Comparison of ENCODE assay signal across 27 cellular contexts in genomic region chr20:53334861-53335260, GRCh38.
"Had no signal": no experiment of that assay in that cellular context is flagged by ENCODE, and none has a peak within 500 bp of the region (broad histone marks: within the 10 kb centered on the region; RNA-seq: fewer than 3 reads in every experiment).

No MANE protein-coding gene starts in this region.

- H3K27ac ChIP-seq: stomach, suprapubic skin, testis, thoracic aorta, thyroid gland, tibial artery, tibial nerve, transverse colon, upper lobe of left lung, upper lobe of right lung, uterus, vagina had no signal

- H3K4me3 Mint-ChIP-seq: stimulated activated effector memory CD8-positive, alpha-beta T cell treated with anti-CD3 and anti-CD28 coated beads, Interleukin-12 subunit alpha, Interleukin-12 subunit beta, amount 100 ng/mL, for 72 hours; stimulated activated memory B cell treated with anti-CD40 and anti-IgM and Interleukin-4, amounts not matched to agents 10 μg/mL and 1 μg/mL and 100 μg/mL, for 72 hours; stimulated activated naive B cell treated with anti-CD40 and anti-IgM and Interleukin-4, amounts not matched to agents 10 μg/mL and 1 μg/mL and 100 μg/mL, for 72 hours; stimulated activated naive CD8-positive, alpha-beta T cell treated with anti-CD3 and anti-CD28 coated beads, Interleukin-15, amount 100 ng/mL, for 72 hours; stimulated activated naive CD8-positive, alpha-beta T cell treated with anti-CD3 and anti-CD28 coated beads, Interleukin-15, Interleukin-2, amounts not matched to agents 100 ng/mL and 50 ng/mL, for 24 hours; type B pancreatic cell had no signal

- H3K4me3 ChIP-seq: stomach, suprapubic skin, testis, thoracic aorta, thyroid gland, tibial artery, tibial nerve, transverse colon, upper lobe of left lung, upper lobe of right lung, uterus, vagina had no signal

- ATAC-seq: stimulated activated effector memory CD8-positive, alpha-beta T cell treated with anti-CD3 and anti-CD28 coated beads, Interleukin-12 subunit alpha, Interleukin-12 subunit beta, amount 100 ng/mL, for 72 hours; stimulated activated memory B cell treated with anti-CD40 and anti-IgM and Interleukin-4, amounts not matched to agents 10 μg/mL and 1 μg/mL and 100 μg/mL, for 72 hours; stimulated activated naive B cell treated with anti-CD40 and anti-IgM and Interleukin-4, amounts not matched to agents 10 μg/mL and 1 μg/mL and 100 μg/mL, for 72 hours; stimulated activated naive CD8-positive, alpha-beta T cell treated with anti-CD3 and anti-CD28 coated beads, Interleukin-15, amount 100 ng/mL, for 72 hours; stimulated activated naive CD8-positive, alpha-beta T cell treated with anti-CD3 and anti-CD28 coated beads, Interleukin-15, Interleukin-2, amounts not matched to agents 100 U/mL and 50 U/mL, for 24 hours; upper lobe of right lung had no signal

- H3K9me3 Mint-ChIP-seq: stimulated activated effector memory CD8-positive, alpha-beta T cell treated with anti-CD3 and anti-CD28 coated beads, Interleukin-12 subunit alpha, Interleukin-12 subunit beta, amount 100 ng/mL, for 72 hours; stimulated activated memory B cell treated with anti-CD40 and anti-IgM and Interleukin-4, amounts not matched to agents 10 μg/mL and 1 μg/mL and 100 μg/mL, for 72 hours; stimulated activated naive B cell treated with anti-CD40 and anti-IgM and Interleukin-4, amounts not matched to agents 10 μg/mL and 1 μg/mL and 100 μg/mL, for 72 hours; stimulated activated naive CD8-positive, alpha-beta T cell treated with anti-CD3 and anti-CD28 coated beads, Interleukin-15, amount 100 ng/mL, for 72 hours; stimulated activated naive CD8-positive, alpha-beta T cell treated with anti-CD3 and anti-CD28 coated beads, Interleukin-15, Interleukin-2, amounts not matched to agents 100 ng/mL and 50 ng/mL, for 24 hours had no signal

- H3K27me3 ChIP-seq: stomach, suprapubic skin, testis, thyroid gland, tibial nerve, transverse colon, upper lobe of left lung, upper lobe of right lung, uterus, vagina had no signal

- H3K27me3 Mint-ChIP-seq: stimulated activated naive CD8-positive, alpha-beta T cell treated with anti-CD3 and anti-CD28 coated beads, Interleukin-15, Interleukin-2, amounts not matched to agents 100 ng/mL and 50 ng/mL, for 24 hours; type B pancreatic cell had no signal

- H3K4me1 Mint-ChIP-seq: stimulated activated effector memory CD8-positive, alpha-beta T cell treated with anti-CD3 and anti-CD28 coated beads, Interleukin-12 subunit alpha, Interleukin-12 subunit beta, amount 100 ng/mL, for 72 hours; stimulated activated memory B cell treated with anti-CD40 and anti-IgM and Interleukin-4, amounts not matched to agents 10 μg/mL and 1 μg/mL and 100 μg/mL, for 72 hours; stimulated activated naive B cell treated with anti-CD40 and anti-IgM and Interleukin-4, amounts not matched to agents 10 μg/mL and 1 μg/mL and 100 μg/mL, for 72 hours; stimulated activated naive CD8-positive, alpha-beta T cell treated with anti-CD3 and anti-CD28 coated beads, Interleukin-15, amount 100 ng/mL, for 72 hours had no signal

- H3K4me1 ChIP-seq: thyroid gland, tibial nerve, uterus, vagina had no signal

- H3K9me3 ChIP-seq: stomach, suprapubic skin, testis, thoracic aorta, thyroid gland, tibial artery, tibial nerve, transverse colon, upper lobe of left lung, upper lobe of right lung, uterus, vagina had no signal

- DNase-seq: stimulated activated CD4-positive, alpha-beta T cell treated with anti-CD3 and anti-CD28 coated beads, Interleukin-2, amount 100 ng/mL, for 48 hours; stimulated activated CD4-positive, alpha-beta T cell treated with anti-CD3 and anti-CD28 coated beads, Interleukin-4, amount 100 ng/mL, for 1 hour; stimulated activated CD4-positive, alpha-beta T cell treated with anti-CD3 and anti-CD28 coated beads, Interleukin-4, amount 100 ng/mL, for 24 hours; stimulated activated CD4-positive, alpha-beta T cell treated with anti-CD3 and anti-CD28 coated beads, Interleukin-4, amount 100 ng/mL, for 4 hours; stimulated activated CD8-positive, alpha-beta memory T cell treated with anti-CD3 and anti-CD28 coated beads, Interleukin-4, amount 100 ng/mL, for 48 hours; stimulated activated naive B cell treated with anti-CD40 and anti-IgM and Interleukin-4, amounts not matched to agents 10 μg/mL and 1 μg/mL and 100 μg/mL, for 72 hours; stimulated activated naive CD4-positive, alpha-beta T cell; stimulated activated naive CD4-positive, alpha-beta T cell treated with Interleukin-2 at 50 U/mL for 16 hours; stimulated activated naive CD8-positive, alpha-beta T cell treated with anti-CD3 and anti-CD28 coated beads, Interleukin-15, amount 100 ng/mL, for 72 hours; stimulated activated naive CD8-positive, alpha-beta T cell treated with anti-CD3 and anti-CD28 coated beads, Interleukin-15, Interleukin-2, amounts not matched to agents 100 U/mL and 50 U/mL, for 24 hours; stomach; substantia nigra; testis; thyroid gland; tibial artery; transverse colon; upper lobe of left lung; upper lobe of right lung; uterus had no signal

- H3K36me3 Mint-ChIP-seq: stimulated activated effector memory CD8-positive, alpha-beta T cell treated with anti-CD3 and anti-CD28 coated beads, Interleukin-12 subunit alpha, Interleukin-12 subunit beta, amount 100 ng/mL, for 72 hours; stimulated activated memory B cell treated with anti-CD40 and anti-IgM and Interleukin-4, amounts not matched to agents 10 μg/mL and 1 μg/mL and 100 μg/mL, for 72 hours; stimulated activated naive B cell treated with anti-CD40 and anti-IgM and Interleukin-4, amounts not matched to agents 10 μg/mL and 1 μg/mL and 100 μg/mL, for 72 hours had no signal

- H3K27ac Mint-ChIP-seq: stimulated activated effector memory CD8-positive, alpha-beta T cell treated with anti-CD3 and anti-CD28 coated beads, Interleukin-12 subunit alpha, Interleukin-12 subunit beta, amount 100 ng/mL, for 72 hours; stimulated activated memory B cell treated with anti-CD40 and anti-IgM and Interleukin-4, amounts not matched to agents 10 μg/mL and 1 μg/mL and 100 μg/mL, for 72 hours; stimulated activated naive B cell treated with anti-CD40 and anti-IgM and Interleukin-4, amounts not matched to agents 10 μg/mL and 1 μg/mL and 100 μg/mL, for 72 hours; stimulated activated naive CD8-positive, alpha-beta T cell treated with anti-CD3 and anti-CD28 coated beads, Interleukin-15, amount 100 ng/mL, for 72 hours; stimulated activated naive CD8-positive, alpha-beta T cell treated with anti-CD3 and anti-CD28 coated beads, Interleukin-15, Interleukin-2, amounts not matched to agents 100 ng/mL and 50 ng/mL, for 24 hours; type B pancreatic cell had no signal

- H3K36me3 ChIP-seq: stomach, suprapubic skin, thoracic aorta, thyroid gland, tibial artery, tibial nerve, transverse colon, upper lobe of left lung, upper lobe of right lung, uterus, vagina had no signal
